8 cellular contexts compared by ENCODE assay signal in the genomic region with DNA sequence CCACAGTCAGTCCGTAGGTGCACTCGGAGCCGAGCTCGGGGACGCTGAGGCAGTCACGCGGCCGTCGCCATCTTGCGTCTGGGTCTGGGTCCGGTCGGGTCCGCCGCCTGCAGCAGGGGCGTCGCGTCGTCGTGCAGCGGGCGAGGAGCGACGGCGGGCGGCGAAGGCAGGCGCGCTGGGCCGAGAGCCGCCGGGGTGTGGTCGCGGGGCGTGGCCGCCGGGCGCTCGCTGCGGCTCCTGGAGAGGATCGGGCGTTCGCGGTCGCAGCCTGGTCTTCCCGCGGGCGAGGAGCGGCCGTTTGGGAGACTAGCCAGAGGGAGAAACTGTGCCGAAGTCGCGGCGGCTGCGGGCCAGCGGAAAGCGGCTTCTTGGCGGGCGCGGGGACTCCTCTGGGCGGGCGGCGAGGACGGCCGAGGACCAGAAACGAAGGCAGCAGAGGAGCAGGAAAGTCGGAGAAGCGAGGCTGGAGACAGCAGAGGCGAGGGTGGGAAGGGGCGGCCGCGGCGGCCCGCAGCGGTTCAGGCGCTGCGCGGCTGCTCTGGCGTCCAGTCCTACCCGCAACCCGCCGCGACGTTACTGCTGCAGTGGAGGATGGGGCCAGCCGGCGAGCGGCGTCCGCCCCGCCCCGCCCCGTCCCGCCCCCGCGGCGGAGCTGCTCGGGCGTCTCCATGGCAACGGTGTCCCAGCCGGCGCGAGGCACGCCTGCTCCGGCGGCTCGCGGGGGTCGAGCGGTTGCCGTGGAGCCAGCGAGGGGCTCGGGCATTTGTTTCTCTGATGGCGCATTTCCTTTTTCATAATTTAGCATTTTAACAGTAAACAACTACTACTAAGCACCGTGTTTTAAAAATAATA. TPM values are rescaled to one million over a fixed set of nuclear protein-coding genes. Genes with fewer than 3 reads are reported as not detected.
A peak's percentile ranks its signal among the peaks of the same experiment; 100 is the strongest.
DNase-seq lines count a peak whose midpoint lies in the region; ATAC-seq and TF ChIP-seq lines count a peak whose summit lies in the region.

PNMA1 (minus strand) TSS at position 581 of the 852 bp plus-strand sequence. CDS start 745 bp downstream, outside the sequence.

- H3K36me3 Mint-ChIP-seq in activated B cell treated with CpG ODN at 0.5 μM for 24 hours (ENCODE audit: low read depth) (peaks cover 41% of the 10 kb centered on the region), immature natural killer cell (peaks cover 0 to 4% (median 0%) of the 10 kb centered on the region in 3 donors)

- H3K27me3 Mint-ChIP-seq in activated B cell treated with CpG ODN at 0.5 μM for 24 hours (no peaks in the 10 kb centered on the region), immature natural killer cell (ENCODE audit: low read depth in 3 of 3) (peaks cover 11 to 20% (median 18%) of the 10 kb centered on the region in 3 donors)

- no peaks in the 10 kb centered on the region for H3K9me3 ChIP-seq in A673 (ENCODE audit: low read depth, low read length, poor library complexity, severe bottlenecking)

- H3K4me3 ChIP-seq in A673 (ENCODE audit: low read depth, low read length, poor library complexity, severe bottlenecking), result peak within 1 kb of the TSS; percentile 87
- H3K4me3 ChIP-seq in cardiac fibroblast (replicated peaks in 1 of 2; ENCODE audit: low read depth in 2 of 2, low read length in 2 of 2), result peak within 1 kb of the TSS; percentile 80 to 86

- no TSS peak for BruUV-seq in A673 (replicated peaks; lab: Mats Ljungman, UMichigan)

- ATAC-seq in GM18907 (IDR thresholded peaks at IDR 0.05; ENCODE audit: unreplicated experiment) (peak; percentile 73), HG03139 (IDR thresholded peaks at IDR 0.05; ENCODE audit: unreplicated experiment) (peak; percentile 73), activated B cell treated with CpG ODN at 0.5 μM for 24 hours (ENCODE audit: low read depth) (peak; percentile 80)

- H3K4me1 Mint-ChIP-seq in activated B cell treated with CpG ODN at 0.5 μM for 24 hours (peaks cover 25% of the 10 kb centered on the region), immature natural killer cell (peaks cover 26 to 31% of the 10 kb centered on the region in 2 donors)

- TF ChIP-seq CTCF in A673 (conservative IDR thresholded peaks at IDR 0.05; ENCODE audit: low read depth, low read length), result no peak
- TF ChIP-seq CTCF in activated B cell treated with CpG ODN at 0.5 μM for 24 hours (IDR thresholded peaks at IDR 0.05), result no peak
- no peak for TF ChIP-seq CTCF in cardiac fibroblast (IDR thresholded peaks at IDR 0.05; ENCODE audit: low read depth, low read length)

- H3K27ac ChIP-seq in A673 (ENCODE audit: low read depth, low read length, poor library complexity, severe bottlenecking), result peak within 1 kb of the TSS; percentile 85

- intact Hi-C loops in A673 (cut with micrococcal nuclease; ENCODE audit: unreplicated experiment) (no loop called here), activated B cell treated with CpG ODN at 0.5 μM for 24 hours (cut with micrococcal nuclease) (loop anchor here (1.0 to 5.0 kb wide), 6 partner anchors 17 to 303 kb away; partner anchors contain the start of genes BBOF1, DNAL1, ENTPD5 and RIOX1)

- DNase-seq in A673 (ENCODE audit: low spot score) (peak; percentile 92), NCI-H2227 (lab: John Stamatoyannopoulos, UW; ENCODE audit: unreplicated experiment) (peak; percentile 95), activated B cell treated with CpG ODN at 0.5 μM for 24 hours (peak; percentile 86), cardiac fibroblast (ENCODE audit: low read depth in 2 of 2) (peak; percentile 78 to 86), immature natural killer cell (peak; percentile 87 to 90 (median 89)), smooth muscle cell of the brain vasculature (ENCODE audit: low read depth, low spot score) (peak; percentile 44)

- no peaks in the 10 kb centered on the region for H3K9me3 Mint-ChIP-seq in activated B cell treated with CpG ODN at 0.5 μM for 24 hours
- H3K9me3 Mint-ChIP-seq in immature natural killer cell, result no peaks in the 10 kb centered on the region

- CTCF ChIA-PET in A673 (lab: Charles Lee) (interaction anchor here (0.6 kb wide), 2 partner anchors 81 to 582 kb away, joined by 4 to 6 read pairs; no protein-coding TSS in a partner anchor), activated B cell treated with CpG ODN at 0.5 μM for 24 hours (lab: Charles Lee) (interaction anchor here (1.0 to 2.9 kb wide), 2 partner anchors 14 to 206 kb away, joined by 3 to 9 read pairs; no protein-coding TSS in a partner anchor)

- POLR2A ChIA-PET in A673 (lab: Charles Lee; ENCODE audit: low non-redundant PET) (interaction anchor here (0.5 kb wide), 1 partner anchor 129 kb away, joined by 3 read pairs; no protein-coding TSS in a partner anchor), activated B cell treated with CpG ODN at 0.5 μM for 24 hours (lab: Charles Lee) (interaction anchor here (0.5 to 2.2 kb wide), 11 partner anchors 13 to 101 kb away, joined by 3 to 10 read pairs (median 3); partner anchors contain the start of genes ACOT6 and DNAL1)

- peak within 1 kb of the TSS; percentile 92 for H3K27ac Mint-ChIP-seq in activated B cell treated with CpG ODN at 0.5 μM for 24 hours
- H3K27ac Mint-ChIP-seq in immature natural killer cell, result peak within 1 kb of the TSS; percentile 91 to 98 (median 94)

- peaks cover 20% of the 10 kb centered on the region for H3K36me3 ChIP-seq in A673 (ENCODE audit: insufficient read depth, low read length, poor library complexity, severe bottlenecking)

- H3K4me3 Mint-ChIP-seq in activated B cell treated with CpG ODN at 0.5 μM for 24 hours (peak within 1 kb of the TSS; percentile 95), immature natural killer cell (peak within 1 kb of the TSS; percentile 92 to 100 (median 96))

- no peaks in the 10 kb centered on the region for H3K27me3 ChIP-seq in A673 (replicated peaks; ENCODE audit: insufficient read depth, low read depth, low read length, poor library complexity)

- peaks cover 8% of the 10 kb centered on the region for H3K4me1 ChIP-seq in A673 (ENCODE audit: insufficient read depth, low read length, poor library complexity, severe bottlenecking)

RNA-seq across cellular contexts. Expression of gene PNMA1, which starts in this region (rescaled TPM):
- 48.8 and 51.4 TPM in 2 replicates for total RNA-seq in A673 (2021)
- total RNA-seq in activated B cell treated with CpG ODN at 0.5 μM for 24 hours, result 19.9 and 22.2 TPM in 2 replicates
- polyA plus RNA-seq in immature natural killer cell, result 10 to 100 TPM; 19.6 to 39.2 (median 23.8) TPM

Comparison
In these comparisons a context has a peak if more than half of its experiments do, and no peak if none do; other contexts are left out.
1. Peak in every context shown above with its lines: DNase-seq, ATAC-seq, H3K4me3 ChIP-seq and H3K27ac ChIP-seq.
2. DNase-seq: peak in every context shown above with its lines; median percentile 95 in NCI-H2227; 92 in A673; 89 in immature natural killer cell; 86 in activated B cell treated with CpG ODN at 0.5 μM for 24 hours; 82 in cardiac fibroblast; 44 in smooth muscle cell of the brain vasculature.